32 cellular contexts compared by ENCODE assay signal in the genomic region with DNA sequence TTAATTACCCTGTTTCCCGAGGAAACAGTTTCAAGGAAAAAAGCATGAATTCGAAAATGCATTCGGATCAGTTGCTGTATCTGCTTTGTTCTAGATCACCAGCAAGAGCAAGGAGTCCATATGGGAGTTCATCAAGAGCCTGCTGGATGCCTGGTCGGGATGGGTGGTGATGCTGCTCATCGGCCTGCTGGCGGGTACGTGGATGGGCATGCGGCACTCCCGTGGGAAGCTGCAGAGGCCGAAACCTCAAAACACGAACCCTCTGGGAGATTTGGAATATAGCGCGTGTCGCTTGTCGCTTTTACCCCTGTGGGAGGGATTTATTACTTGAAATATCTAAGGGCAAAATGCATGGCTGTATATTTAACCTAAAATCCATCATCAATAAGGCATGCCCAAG. TPM values are rescaled to one million over a fixed set of nuclear protein-coding genes. Genes with fewer than 3 reads are reported as not detected.
"Had no signal": no experiment of that assay in that cellular context is flagged by ENCODE, and none has a peak within 500 bp of the region (broad histone marks: within the 10 kb centered on the region; RNA-seq: fewer than 3 reads in every experiment).

No MANE protein-coding gene starts in this region.

- H3K4me1 Mint-ChIP-seq: activated naive CD8-positive, alpha-beta T cell treated with anti-CD3 and anti-CD28 coated beads for 36 hours had no signal

- H3K27me3 Mint-ChIP-seq: activated B cell treated with CpG ODN at 0.5 μM for 24 hours; activated CD4-positive, alpha-beta memory T cell treated with anti-CD3 and anti-CD28 coated beads for 36 hours; activated CD8-positive, alpha-beta T cell treated with anti-CD3 and anti-CD28 coated beads for 36 hours had no signal

- DNase-seq: activated B cell treated with CpG ODN at 0.5 μM for 24 hours; activated CD4-positive, alpha-beta memory T cell treated with anti-CD3 and anti-CD28 coated beads for 36 hours; activated CD4-positive, alpha-beta T cell treated with anti-CD3 and anti-CD28 coated beads for 4 hours; activated CD4-positive, alpha-beta T cell treated with anti-CD3 and anti-CD28 coated beads, Interleukin-2, amount 10 ng/mL, durations not matched to agents 24 days and 14 days; activated CD4-positive, alpha-beta T cell treated with anti-CD3 and anti-CD28 coated beads, Interleukin-2, amount 50 U/mL, for 1 hour; activated CD4-positive, alpha-beta T cell treated with anti-CD3 and anti-CD28 coated beads, Interleukin-2, amount 50 U/mL, for 4 hours; activated CD4-positive, CD25-positive, alpha-beta regulatory T cell treated with anti-CD3 and anti-CD28 coated beads, Interleukin-2, amount 50 U/mL, for 72 hours; activated CD8-positive, alpha-beta memory T cell treated with anti-CD3 and anti-CD28 coated beads, Interleukin-2, amount 50 U/mL, for 48 hours; activated CD8-positive, alpha-beta T cell treated with anti-CD3 and anti-CD28 coated beads for 36 hours; activated effector memory CD4-positive, alpha-beta T cell treated with Interleukin-2 at 50 U/mL for 16 hours; activated gamma-delta T cell; activated naive CD4-positive, alpha-beta T cell treated with anti-CD3 and anti-CD28 coated beads for 36 hours; activated naive CD4-positive, alpha-beta T cell treated with anti-CD3 and anti-CD28 coated beads, Interleukin-2, amount 50 U/mL, for 16 hours; activated naive CD8-positive, alpha-beta T cell treated with anti-CD3 and anti-CD28 coated beads for 36 hours; activated T-cell treated with anti-CD3 and anti-CD28 coated beads, Interleukin-2, amount 50 U/mL, for 24 hours; activated T-cell treated with anti-CD3 and anti-CD28 coated beads, Interleukin-2, amount 50 U/mL, for 48 hours; adrenal gland; amniotic stem cell; aorta; body of pancreas; brain microvascular endothelial cell; cerebellar nuclear complex; T-helper 1 cell; T-helper 2 cell; T-helper 9 cell had no signal

- H3K4me3 Mint-ChIP-seq: activated B cell treated with CpG ODN at 0.5 μM for 24 hours; activated CD4-positive, alpha-beta memory T cell treated with anti-CD3 and anti-CD28 coated beads for 36 hours; activated CD4-positive, alpha-beta T cell treated with anti-CD3 and anti-CD28 coated beads, Interleukin-2, amount 10 ng/mL, durations not matched to agents 24 days and 14 days; activated CD8-positive, alpha-beta T cell treated with anti-CD3 and anti-CD28 coated beads for 36 hours; activated naive CD4-positive, alpha-beta T cell treated with anti-CD3 and anti-CD28 coated beads for 36 hours; activated naive CD8-positive, alpha-beta T cell treated with anti-CD3 and anti-CD28 coated beads for 36 hours; activated T-cell treated with anti-CD3 and anti-CD28 coated beads, Interleukin-2, amount 50 U/mL, for 24 hours; central memory CD8-positive, alpha-beta T cell; T-helper 1 cell treated with Interleukin-12 subunit alpha and Interleukin-12 subunit beta and Interleukin-4 antibody, amounts not matched to agents 30 μg/mL and 1 μg/mL, for 36 hours; T-helper 2 cell treated with Interferon-gamma antibody and Interleukin-4, amounts not matched to agents 5 μg/mL and 100 μg/mL, for 36 hours had no signal

- H3K27ac ChIP-seq: adrenal gland, body of pancreas, brain microvascular endothelial cell, breast epithelium, VCaP had no signal

- ATAC-seq: activated CD8-positive, alpha-beta T cell treated with anti-CD3 and anti-CD28 coated beads for 36 hours; activated naive CD4-positive, alpha-beta T cell treated with anti-CD3 and anti-CD28 coated beads, Interleukin-2, amount 50 U/mL, for 72 hours; body of pancreas had no signal

- H3K36me3 Mint-ChIP-seq: activated CD4-positive, alpha-beta memory T cell treated with anti-CD3 and anti-CD28 coated beads for 36 hours; activated naive CD4-positive, alpha-beta T cell treated with anti-CD3 and anti-CD28 coated beads, Interleukin-2, amount 50 U/mL, for 72 hours; activated naive CD8-positive, alpha-beta T cell treated with anti-CD3 and anti-CD28 coated beads for 36 hours had no signal

- H3K9me3 Mint-ChIP-seq: activated B cell treated with CpG ODN at 0.5 μM for 24 hours; activated CD4-positive, alpha-beta memory T cell treated with anti-CD3 and anti-CD28 coated beads for 36 hours; activated CD4-positive, alpha-beta T cell treated with anti-CD3 and anti-CD28 coated beads, Interleukin-2, amount 10 ng/mL, durations not matched to agents 24 days and 14 days; activated CD8-positive, alpha-beta T cell treated with anti-CD3 and anti-CD28 coated beads for 36 hours; activated naive CD4-positive, alpha-beta T cell treated with anti-CD3 and anti-CD28 coated beads for 36 hours; activated naive CD4-positive, alpha-beta T cell treated with anti-CD3 and anti-CD28 coated beads, Interleukin-2, amount 50 U/mL, for 72 hours; activated naive CD8-positive, alpha-beta T cell treated with anti-CD3 and anti-CD28 coated beads for 36 hours; activated T-cell treated with anti-CD3 and anti-CD28 coated beads, Interleukin-2, amount 50 U/mL, for 24 hours; activated T-helper 2 cell treated with anti-CD3 and anti-CD28 coated beads, Interferon-gamma antibody, Interleukin-2, Interleukin-4, amounts not matched to agents 10 μg/mL and 5 μg/mL and 100 μg/mL, durations not matched to agents 14 hours and 24 hours and 36 hours; central memory CD8-positive, alpha-beta T cell; T-helper 1 cell treated with Interleukin-12 subunit alpha and Interleukin-12 subunit beta and Interleukin-4 antibody, amounts not matched to agents 30 μg/mL and 1 μg/mL, for 36 hours; T-helper 2 cell treated with Interferon-gamma antibody and Interleukin-4, amounts not matched to agents 5 μg/mL and 100 μg/mL, for 36 hours had no signal

- H3K27ac Mint-ChIP-seq: activated B cell treated with CpG ODN at 0.5 μM for 24 hours; activated CD4-positive, alpha-beta memory T cell treated with anti-CD3 and anti-CD28 coated beads for 36 hours; activated CD4-positive, alpha-beta T cell treated with anti-CD3 and anti-CD28 coated beads, Interleukin-2, amount 10 ng/mL, durations not matched to agents 24 days and 14 days; activated CD8-positive, alpha-beta T cell treated with anti-CD3 and anti-CD28 coated beads for 36 hours; activated naive CD4-positive, alpha-beta T cell treated with anti-CD3 and anti-CD28 coated beads for 36 hours; activated naive CD4-positive, alpha-beta T cell treated with anti-CD3 and anti-CD28 coated beads, Interleukin-2, amount 50 U/mL, for 72 hours; activated naive CD8-positive, alpha-beta T cell treated with anti-CD3 and anti-CD28 coated beads for 36 hours; activated T-cell treated with anti-CD3 and anti-CD28 coated beads, Interleukin-2, amount 50 U/mL, for 24 hours; activated T-helper 2 cell treated with anti-CD3 and anti-CD28 coated beads, Interferon-gamma antibody, Interleukin-2, Interleukin-4, amounts not matched to agents 10 μg/mL and 5 μg/mL and 100 μg/mL, durations not matched to agents 14 hours and 24 hours and 36 hours; T-helper 1 cell treated with Interleukin-12 subunit alpha and Interleukin-12 subunit beta and Interleukin-4 antibody, amounts not matched to agents 30 μg/mL and 1 μg/mL, for 36 hours; T-helper 2 cell treated with Interferon-gamma antibody and Interleukin-4, amounts not matched to agents 5 μg/mL and 100 μg/mL, for 36 hours had no signal

RNA-seq across cellular contexts. Expression of gene CLCN4, which starts 30.6 kb away (rescaled TPM):
- total RNA-seq: activated CD4-positive, alpha-beta memory T cell treated with anti-CD3 and anti-CD28 coated beads for 36 hours; activated CD4-positive, alpha-beta T cell treated with anti-CD3 and anti-CD28 coated beads, Interleukin-2, amount 10 ng/mL, durations not matched to agents 24 days and 14 days; activated CD8-positive, alpha-beta T cell treated with anti-CD3 and anti-CD28 coated beads for 36 hours; activated naive CD4-positive, alpha-beta T cell treated with anti-CD3 and anti-CD28 coated beads for 36 hours; activated naive CD4-positive, alpha-beta T cell treated with anti-CD3 and anti-CD28 coated beads, Interleukin-2, amount 50 U/mL, for 72 hours had no signal
